8 cellular contexts compared by ENCODE assay signal in genomic region chr17:81253358-81254131, GRCh38. TPM values are rescaled to one million over a fixed set of nuclear protein-coding genes. Genes with fewer than 3 reads are reported as not detected.
DNase-seq lines count a peak whose midpoint lies in the region; ATAC-seq and TF ChIP-seq lines count a peak whose summit lies in the region.

No MANE protein-coding gene starts in this region.

- H3K27me3 Mint-ChIP-seq in CD14-positive monocyte (ENCODE audit: low read depth in 3 of 3) = peaks cover 0 to 2% (median 0%) of the 10 kb centered on the region in 3 donors
- no peaks in the 10 kb centered on the region for H3K27me3 Mint-ChIP-seq in activated naive CD8-positive, alpha-beta T cell treated with anti-CD3 and anti-CD28 coated beads, Interleukin-2, amount 50 U/mL, for 24 hours

- ATAC-seq in activated naive CD8-positive, alpha-beta T cell treated with anti-CD3 and anti-CD28 coated beads, Interleukin-2, amount 50 U/mL, for 24 hours = peak; percentile 46
- peak in 1 of 2 donors; percentile 35 for ATAC-seq in right cardiac atrium
- no peak for ATAC-seq in GM21447 (IDR thresholded peaks at IDR 0.05; ENCODE audit: unreplicated experiment)

- no peaks in the 10 kb centered on the region for H3K79me2 ChIP-seq in SU-DHL-6 (ENCODE audit: insufficient read depth, low read length)

- no peak overlapping the region for H3K4me2 ChIP-seq in SU-DHL-6 (ENCODE audit: low read depth, low read length, poor library complexity, severe bottlenecking)

- intact Hi-C loops in CD14-positive monocyte (cut with micrococcal nuclease) = loop anchor here (1.0 to 5.0 kb wide), 3 partner anchors 231 to 349 kb away; no protein-coding TSS in a partner anchor
- intact Hi-C loops in right cardiac atrium (cut with DNase I) = loop anchor here in 3 of 4 donors (2.0 to 10.0 kb wide), 3 partner anchors 231 to 351 kb away; no protein-coding TSS in a partner anchor

- no peak overlapping the region for H3K9ac ChIP-seq in SU-DHL-6 (ENCODE audit: low read length)

- H3K4me3 ChIP-seq in SU-DHL-6 (ENCODE audit: insufficient read depth, low read length, poor library complexity, severe bottlenecking) = no peak overlapping the region
- no peak overlapping the region for H3K4me3 ChIP-seq in right cardiac atrium (ENCODE audit: low read length)

- H3K27me3 ChIP-seq in SU-DHL-6 (ENCODE audit: low read length) (no peaks in the 10 kb centered on the region), right cardiac atrium (ENCODE audit: control insufficient read depth, insufficient read depth) (no peaks in the 10 kb centered on the region)

- H3K9me3 Mint-ChIP-seq in CD14-positive monocyte = peaks cover 0 to 5% (median 0%) of the 10 kb centered on the region in 7 donors
- no peaks in the 10 kb centered on the region for H3K9me3 Mint-ChIP-seq in activated naive CD8-positive, alpha-beta T cell treated with anti-CD3 and anti-CD28 coated beads, Interleukin-2, amount 50 U/mL, for 24 hours

- no peaks in the 10 kb centered on the region for H3K9me2 ChIP-seq in SU-DHL-6 (replicated peaks; ENCODE audit: insufficient read depth, low read length)

- WGBS in right cardiac atrium = 55% methylated on average over 19 of the region's 19 CpGs

- no peak for DNase-seq in CD14-positive monocyte (ENCODE audit: low spot score)
- peak; percentile 52 for DNase-seq in HT-29 (ENCODE audit: low spot score)
- peak; percentile 56 for DNase-seq in activated naive CD8-positive, alpha-beta T cell treated with anti-CD3 and anti-CD28 coated beads, Interleukin-2, amount 50 U/mL, for 24 hours
- DNase-seq in right cardiac atrium = peak in 2 of 3 donors; percentile 64 to 65
- peak; percentile 33 to 41 for DNase-seq in stimulated activated CD4-positive, alpha-beta T cell treated with anti-CD3 and anti-CD28 coated beads, Interleukin-1b, Interleukin-23, amount 100 ng/mL, for 1 hour (ENCODE audit: low read depth in 2 of 2)
- DNase-seq in GF-D8 (lab: John Stamatoyannopoulos, UW) = no peak

- no peak overlapping the region for H3K27ac ChIP-seq in SU-DHL-6 (ENCODE audit: low read depth, low read length)
- no peak overlapping the region for H3K27ac ChIP-seq in right cardiac atrium (ENCODE audit: low read length)

- H3K36me3 Mint-ChIP-seq in CD14-positive monocyte = peaks cover 51 to 70% of the 10 kb centered on the region in 2 donors
- H3K36me3 Mint-ChIP-seq in activated naive CD8-positive, alpha-beta T cell treated with anti-CD3 and anti-CD28 coated beads, Interleukin-2, amount 50 U/mL, for 24 hours (ENCODE audit: low read depth) = peaks cover 14% of the 10 kb centered on the region

- H2AFZ ChIP-seq in SU-DHL-6 (ENCODE audit: low read depth, low read length, severe bottlenecking) = no peak overlapping the region

- TF ChIP-seq CTCF in CD14-positive monocyte (IDR thresholded peaks at IDR 0.05) (peak; percentile 86), SU-DHL-6 (IDR thresholded peaks at IDR 0.05; ENCODE audit: insufficient read depth, low read length, poor library complexity, severe bottlenecking) (peak; percentile 39)

- H3K36me3 ChIP-seq in SU-DHL-6 (ENCODE audit: low read length) = no peaks in the 10 kb centered on the region

- H3K4me1 ChIP-seq in right cardiac atrium (ENCODE audit: control insufficient read depth, insufficient read depth, low read length) = no peaks in the 10 kb centered on the region

- H4K20me1 ChIP-seq in SU-DHL-6 (ENCODE audit: low read depth, low read length) = no peaks in the 10 kb centered on the region

- H3K27ac Mint-ChIP-seq in CD14-positive monocyte = peak overlapping the region in 6 of 7 donors; percentile 2 to 75 (median 38)
- no peak overlapping the region for H3K27ac Mint-ChIP-seq in activated naive CD8-positive, alpha-beta T cell treated with anti-CD3 and anti-CD28 coated beads, Interleukin-2, amount 50 U/mL, for 24 hours

- H3K4me3 Mint-ChIP-seq in CD14-positive monocyte = no peak overlapping the region
- no peak overlapping the region for H3K4me3 Mint-ChIP-seq in activated naive CD8-positive, alpha-beta T cell treated with anti-CD3 and anti-CD28 coated beads, Interleukin-2, amount 50 U/mL, for 24 hours

- H3K4me1 Mint-ChIP-seq in CD14-positive monocyte = peaks cover 27% of the 10 kb centered on the region
- peaks cover 12% of the 10 kb centered on the region for H3K4me1 Mint-ChIP-seq in activated naive CD8-positive, alpha-beta T cell treated with anti-CD3 and anti-CD28 coated beads, Interleukin-2, amount 50 U/mL, for 24 hours

- no peaks in the 10 kb centered on the region for H3K9me3 ChIP-seq in SU-DHL-6 (ENCODE audit: insufficient read depth, low read length)
- no peaks in the 10 kb centered on the region for H3K9me3 ChIP-seq in right cardiac atrium (ENCODE audit: control insufficient read depth, low read length)

- no peaks in the 10 kb centered on the region for H3F3A ChIP-seq in SU-DHL-6 (ENCODE audit: insufficient read depth)

RNA-seq across cellular contexts. Expression of gene NDUFAF8, which starts 14.4 kb away (rescaled TPM):
- 10 to 100 TPM; 41.0 to 61.3 TPM for polyA plus RNA-seq in CD14-positive monocyte
- total RNA-seq in HT-29 (2014; rRNA removed; shearing (Covaris generic)) = 87.4 and 96.5 TPM in 2 replicates
- total RNA-seq in right cardiac atrium = 10 to 100 TPM; 51.5 to 75.4 (median 62.5) TPM
- 55.0 TPM for polyA plus RNA-seq in right cardiac atrium

RNA-seq across cellular contexts. Expression of gene TEPSIN, which starts 14.7 kb away (rescaled TPM):
- polyA plus RNA-seq in CD14-positive monocyte = 1 to 10 TPM; 3.4 to 4.5 TPM
- 39.4 and 46.2 TPM in 2 replicates for total RNA-seq in HT-29 (2014; rRNA removed; shearing (Covaris generic))
- 10 to 100 TPM; 12.5 to 17.7 (median 14.2) TPM for total RNA-seq in right cardiac atrium
- 12.6 TPM for polyA plus RNA-seq in right cardiac atrium

RNA-seq across cellular contexts. Expression of gene CEP131, which starts 30.8 kb away (rescaled TPM):
- polyA plus RNA-seq in CD14-positive monocyte (1 to 10 TPM in 1 of 2 donors, under 1 TPM in 1; 0.69 to 1.0 TPM), right cardiac atrium (7.4 TPM)
- 37.1 and 46.0 TPM in 2 replicates for total RNA-seq in HT-29 (2014; rRNA removed; shearing (Covaris generic))
- 1 to 10 TPM; 4.6 to 5.9 (median 5.2) TPM for total RNA-seq in right cardiac atrium

RNA-seq across cellular contexts. Expression of gene SLC38A10, which starts 41.6 kb away (rescaled TPM):
- polyA plus RNA-seq in CD14-positive monocyte (10 to 100 TPM; 50.8 to 68.4 TPM), right cardiac atrium (61.5 TPM)
- 109 and 116 TPM in 2 replicates for total RNA-seq in HT-29 (2014; rRNA removed; shearing (Covaris generic))
- total RNA-seq in right cardiac atrium = 10 to 100 TPM; 50.8 to 63.9 (median 53.5) TPM

Comparison
In these comparisons a context has a peak if more than half of its experiments do, and no peak if none do; other contexts are left out.
1. DNase-seq: peak in HT-29 (single experiment), activated naive CD8-positive, alpha-beta T cell treated with anti-CD3 and anti-CD28 coated beads, Interleukin-2, amount 50 U/mL, for 24 hours (single experiment), right cardiac atrium (2 of 3) and stimulated activated CD4-positive, alpha-beta T cell treated with anti-CD3 and anti-CD28 coated beads, Interleukin-1b, Interleukin-23, amount 100 ng/mL, for 1 hour (2 of 2); none in CD14-positive monocyte (single experiment) and GF-D8 (single experiment).